Comparison of ENCODE assay signal across 14 cellular contexts in the genomic region with DNA sequence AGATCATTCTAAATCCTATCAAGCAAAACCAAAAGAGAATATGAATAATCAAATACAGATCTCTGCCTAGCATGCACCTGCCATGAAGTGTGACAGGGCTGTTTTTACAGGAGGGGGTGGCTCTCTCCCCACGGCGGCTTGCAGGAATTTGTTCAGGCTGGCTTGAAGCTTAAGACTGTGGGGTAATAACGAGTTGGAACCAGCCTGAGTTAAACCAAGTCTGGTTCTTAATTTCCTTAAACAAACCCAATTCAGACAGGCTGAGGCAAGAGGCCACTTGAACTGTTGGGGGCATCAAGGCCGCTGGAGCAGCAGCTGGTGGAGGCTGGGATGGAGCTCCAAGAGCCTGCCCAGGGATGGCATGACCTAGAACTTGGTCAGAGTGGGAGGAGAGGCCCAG. TPM values are rescaled to one million over a fixed set of nuclear protein-coding genes. Genes with fewer than 3 reads are reported as not detected.
"Had no signal": no experiment of that assay in that cellular context is flagged by ENCODE, and none has a peak within 500 bp of the region (broad histone marks: within the 10 kb centered on the region; RNA-seq: fewer than 3 reads in every experiment).

No MANE protein-coding gene starts in this region.

- H3K9me3 ChIP-seq: thoracic aorta had no signal

- FAIRE-seq: colon, keratinocyte, urothelium cell line had no signal

- H3K36me3 ChIP-seq: thoracic aorta had no signal

- H3K27ac ChIP-seq: thoracic aorta had no signal

- H3K4me3 ChIP-seq: thoracic aorta had no signal

- DNase-seq: activated CD4-positive, alpha-beta T cell treated with anti-CD3 and anti-CD28 coated beads, Interleukin-2, amount 50 U/mL, for 4 hours; activated T-cell treated with anti-CD3 and anti-CD28 coated beads, Interleukin-2, amount 50 U/mL, for 1 hour; erythroblast; left ventricle myocardium superior; naive thymus-derived CD8-positive, alpha-beta T cell; stimulated activated CD4-positive, alpha-beta T cell treated with anti-CD3 and anti-CD28 coated beads, Interleukin-1b, Interleukin-23, amount 100 ng/mL, for 48 hours; T-cell; T-helper 9 cell had no signal

- ATAC-seq: activated CD4-positive, CD25-positive, alpha-beta regulatory T cell treated with anti-CD3 and anti-CD28 coated beads, Interleukin-2, amount 50 U/mL, for 24 hours; naive thymus-derived CD8-positive, alpha-beta T cell; T-cell had no signal

RNA-seq across cellular contexts. Expression of gene LGI2, which starts 45.1 kb away (rescaled TPM):
- total RNA-seq: activated T-helper 2 cell treated with anti-CD3 and anti-CD28 coated beads, Interferon-gamma antibody, Interleukin-2, Interleukin-4, amounts not matched to agents 10 μg/mL and 5 μg/mL and 100 μg/mL, durations not matched to agents 14 hours and 24 hours and 36 hours; naive thymus-derived CD8-positive, alpha-beta T cell had no signal
- polyA plus RNA-seq: naive thymus-derived CD8-positive, alpha-beta T cell had no signal
